Comparison of ENCODE assay signal across 27 cellular contexts in genomic region chr16:70565053-70565452, GRCh38. TPM values are rescaled to one million over a fixed set of nuclear protein-coding genes. Genes with fewer than 3 reads are reported as not detected.
A peak's percentile ranks its signal among the peaks of the same experiment; 100 is the strongest.
DNase-seq lines count a peak whose midpoint lies in the region; ATAC-seq and TF ChIP-seq lines count a peak whose summit lies in the region.
"Had no signal": no experiment of that assay in that cellular context is flagged by ENCODE, and none has a peak within 500 bp of the region (broad histone marks: within the 10 kb centered on the region; RNA-seq: fewer than 3 reads in every experiment).

No MANE protein-coding gene starts in this region.

- H3K27ac ChIP-seq in heart left ventricle = no peak overlapping the region
- peak overlapping the region; percentile 43 to 78 for H3K27ac ChIP-seq in esophagus (ENCODE audit: low read depth in 2 of 2, low read length in 1 of 2)
- H3K27ac ChIP-seq: cardiac muscle cell, lower lobe of right lung, parathyroid adenoma, SJCRH30, tibial nerve had no signal

- H3K36me3 ChIP-seq in heart left ventricle (peaks cover 0 to 100% (median 100%) of the 10 kb centered on the region in 9 donors), esophagus (ENCODE audit: control insufficient read depth in 2 of 2, insufficient read depth in 2 of 2, low read length in 1 of 2) (peaks cover 21 to 47% of the 10 kb centered on the region in 2 donors)

- H3K27me3 Mint-ChIP-seq in activated T-helper 17 cell treated with anti-CD3 and anti-CD28 coated beads, Interleukin-2, amount 50 U/mL, for 72 hours = no peaks in the 10 kb centered on the region
- H3K27me3 Mint-ChIP-seq in stimulated activated memory B cell treated with anti-CD40 and anti-IgM and Interleukin-4, amounts not matched to agents 10 μg/mL and 1 μg/mL and 100 μg/mL, for 72 hours = no peaks in the 10 kb centered on the region
- H3K27me3 Mint-ChIP-seq: activated CD4-positive, alpha-beta T cell treated with anti-CD3 and anti-CD28 coated beads, Interleukin-2, amount 10 ng/mL, durations not matched to agents 24 days and 14 days; activated naive CD8-positive, alpha-beta T cell treated with anti-CD3 and anti-CD28 coated beads for 36 hours; dendritic cell treated with granulocyte-macrophage colony-stimulating factor and Interleukin-4, amounts not matched to agents 40 ng/mL and 50 ng/mL, for 4 days; stimulated activated naive CD8-positive, alpha-beta T cell treated with anti-CD3 and anti-CD28 coated beads, Interleukin-15, Interleukin-2, amounts not matched to agents 100 ng/mL and 50 ng/mL, for 24 hours had no signal

- TF ChIP-seq CTCF in heart left ventricle (IDR thresholded peaks at IDR 0.05) = no peak

- H3K9me3 Mint-ChIP-seq in activated T-helper 17 cell treated with anti-CD3 and anti-CD28 coated beads, Interleukin-2, amount 50 U/mL, for 72 hours = no peaks in the 10 kb centered on the region
- H3K9me3 Mint-ChIP-seq in stimulated activated memory B cell treated with anti-CD40 and anti-IgM and Interleukin-4, amounts not matched to agents 10 μg/mL and 1 μg/mL and 100 μg/mL, for 72 hours = no peaks in the 10 kb centered on the region
- H3K9me3 Mint-ChIP-seq: activated CD4-positive, alpha-beta T cell treated with anti-CD3 and anti-CD28 coated beads, Interleukin-2, amount 10 ng/mL, durations not matched to agents 24 days and 14 days; activated naive CD8-positive, alpha-beta T cell treated with anti-CD3 and anti-CD28 coated beads for 36 hours; dendritic cell treated with granulocyte-macrophage colony-stimulating factor and Interleukin-4, amounts not matched to agents 40 ng/mL and 50 ng/mL, for 4 days; endodermal cell; stimulated activated naive CD8-positive, alpha-beta T cell treated with anti-CD3 and anti-CD28 coated beads, Interleukin-15, Interleukin-2, amounts not matched to agents 100 ng/mL and 50 ng/mL, for 24 hours had no signal

- H3K36me3 Mint-ChIP-seq in activated T-helper 17 cell treated with anti-CD3 and anti-CD28 coated beads, Interleukin-2, amount 50 U/mL, for 72 hours (ENCODE audit: low read depth) = peaks cover 100% of the 10 kb centered on the region
- H3K36me3 Mint-ChIP-seq in stimulated activated memory B cell treated with anti-CD40 and anti-IgM and Interleukin-4, amounts not matched to agents 10 μg/mL and 1 μg/mL and 100 μg/mL, for 72 hours = peaks cover 71% of the 10 kb centered on the region

- 74 to 80% (median 77%) methylated on average over 4 of the region's 4 CpGs for WGBS in heart left ventricle, 4 donors
- WGBS in esophagus, 2 donors = 66 to 76% methylated on average over 4 of the region's 4 CpGs

- no peaks in the 10 kb centered on the region for H3K4me1 Mint-ChIP-seq in activated T-helper 17 cell treated with anti-CD3 and anti-CD28 coated beads, Interleukin-2, amount 50 U/mL, for 72 hours
- no peaks in the 10 kb centered on the region for H3K4me1 Mint-ChIP-seq in stimulated activated memory B cell treated with anti-CD40 and anti-IgM and Interleukin-4, amounts not matched to agents 10 μg/mL and 1 μg/mL and 100 μg/mL, for 72 hours
- H3K4me1 Mint-ChIP-seq: endodermal cell had no signal

- H3K4me1 ChIP-seq in heart left ventricle = peaks cover 0 to 3% (median 0%) of the 10 kb centered on the region in 12 donors
- peaks cover 0 to 6% of the 10 kb centered on the region in 2 donors for H3K4me1 ChIP-seq in esophagus (ENCODE audit: control insufficient read depth in 2 of 2, insufficient read depth in 2 of 2, low read length in 1 of 2)
- H3K4me1 ChIP-seq: Caco-2, lower lobe of right lung, parathyroid adenoma, SJCRH30, tibial nerve had no signal

- H3K4me3 Mint-ChIP-seq in activated T-helper 17 cell treated with anti-CD3 and anti-CD28 coated beads, Interleukin-2, amount 50 U/mL, for 72 hours = no peak overlapping the region
- H3K4me3 Mint-ChIP-seq in stimulated activated memory B cell treated with anti-CD40 and anti-IgM and Interleukin-4, amounts not matched to agents 10 μg/mL and 1 μg/mL and 100 μg/mL, for 72 hours = no peak overlapping the region
- H3K4me3 Mint-ChIP-seq: activated CD4-positive, alpha-beta T cell treated with anti-CD3 and anti-CD28 coated beads, Interleukin-2, amount 10 ng/mL, durations not matched to agents 24 days and 14 days; activated naive CD8-positive, alpha-beta T cell treated with anti-CD3 and anti-CD28 coated beads for 36 hours; dendritic cell treated with granulocyte-macrophage colony-stimulating factor and Interleukin-4, amounts not matched to agents 40 ng/mL and 50 ng/mL, for 4 days; endodermal cell; stimulated activated naive CD8-positive, alpha-beta T cell treated with anti-CD3 and anti-CD28 coated beads, Interleukin-15, Interleukin-2, amounts not matched to agents 100 ng/mL and 50 ng/mL, for 24 hours had no signal

- DNase-seq in heart left ventricle = no peak
- DNase-seq in Right ventricle myocardium inferior (ENCODE audit: missing footprints) = no peak
- DNase-seq in mucosa of gallbladder (ENCODE audit: low spot score) = peak; percentile 12
- DNase-seq in NCI-H1105 (lab: John Stamatoyannopoulos, UW) = no peak
- DNase-seq: activated CD4-positive, alpha-beta T cell treated with anti-CD3 and anti-CD28 coated beads, Interleukin-2, amount 10 ng/mL, durations not matched to agents 24 days and 14 days; activated naive CD8-positive, alpha-beta T cell treated with anti-CD3 and anti-CD28 coated beads for 36 hours; aorta; Caco-2; endodermal cell; GDM1; HCEC 1CT; KBM-7; lower lobe of right lung; MG63; mucosa of descending colon; NCI-H2081 treated with DMSO at 0.1 percent for 48 hours; NCI-H226; NCI-H69; SJCRH30 had no signal

- ATAC-seq in heart left ventricle (peak; percentile 21 to 37 (median 32)), Right ventricle myocardium inferior (no peak)
- no peak for ATAC-seq in activated T-helper 17 cell treated with anti-CD3 and anti-CD28 coated beads, Interleukin-2, amount 50 U/mL, for 72 hours (replicated peaks)
- ATAC-seq in stimulated activated memory B cell treated with anti-CD40 and anti-IgM and Interleukin-4, amounts not matched to agents 10 μg/mL and 1 μg/mL and 100 μg/mL, for 72 hours = no peak
- ATAC-seq: lower lobe of right lung, mucosa of descending colon had no signal

- H3K27me3 ChIP-seq in heart left ventricle (no peaks in the 10 kb centered on the region), esophagus (ENCODE audit: control insufficient read depth in 1 of 2, insufficient read depth in 2 of 2, low read length in 2 of 2) (no peaks in the 10 kb centered on the region)
- H3K27me3 ChIP-seq: cardiac muscle cell, MG63, SJCRH30, tibial nerve had no signal

- no peak for TF ChIP-seq POLR2A in heart left ventricle (IDR thresholded peaks at IDR 0.05)

- H3K9me3 ChIP-seq in heart left ventricle (no peaks in the 10 kb centered on the region), esophagus (ENCODE audit: control insufficient read depth in 2 of 2, insufficient read depth in 1 of 2, low read depth in 1 of 2, low read length in 1 of 2) (no peaks in the 10 kb centered on the region)
- H3K9me3 ChIP-seq: Caco-2, lower lobe of right lung, MG63, mucosa of descending colon, SJCRH30, tibial nerve had no signal

- intact Hi-C loops in heart left ventricle (cut with DNase I) = no loop called here
- intact Hi-C loops in Right ventricle myocardium inferior (cut with DNase I) = no loop called here

- H3K4me3 ChIP-seq in heart left ventricle = no peak overlapping the region
- H3K4me3 ChIP-seq in esophagus (ENCODE audit: low read depth in 1 of 2, low read length in 2 of 2) = no peak overlapping the region
- H3K4me3 ChIP-seq: cardiac muscle cell, lower lobe of right lung, MG63, mucosa of descending colon, SJCRH30, tibial nerve had no signal

- no peak overlapping the region for H3K27ac Mint-ChIP-seq in activated T-helper 17 cell treated with anti-CD3 and anti-CD28 coated beads, Interleukin-2, amount 50 U/mL, for 72 hours
- no peak overlapping the region for H3K27ac Mint-ChIP-seq in stimulated activated memory B cell treated with anti-CD40 and anti-IgM and Interleukin-4, amounts not matched to agents 10 μg/mL and 1 μg/mL and 100 μg/mL, for 72 hours
- H3K27ac Mint-ChIP-seq: activated CD4-positive, alpha-beta T cell treated with anti-CD3 and anti-CD28 coated beads, Interleukin-2, amount 10 ng/mL, durations not matched to agents 24 days and 14 days; activated naive CD8-positive, alpha-beta T cell treated with anti-CD3 and anti-CD28 coated beads for 36 hours; dendritic cell treated with granulocyte-macrophage colony-stimulating factor and Interleukin-4, amounts not matched to agents 40 ng/mL and 50 ng/mL, for 4 days; endodermal cell had no signal

RNA-seq across cellular contexts. Expression of gene SF3B3, which starts 41.4 kb away (rescaled TPM):
- total RNA-seq in heart left ventricle (100 to 1,000 TPM in 8 of 9 donors, 10 to 100 TPM in 1; 83.9 to 198 (median 158) TPM), Right ventricle myocardium inferior (131 TPM), mucosa of gallbladder (225 TPM)
- polyA plus RNA-seq in heart left ventricle (10 to 100 TPM; 50.3 to 69.7 TPM), esophagus (100 to 1,000 TPM; 114 to 129 TPM)
- total RNA-seq in activated T-helper 17 cell treated with anti-CD3 and anti-CD28 coated beads, Interleukin-2, amount 50 U/mL, for 72 hours = 100 to 1,000 TPM; 343 to 576 TPM

RNA-seq across cellular contexts. Expression of gene COG4, which starts 41.7 kb away (rescaled TPM):
- 10 to 100 TPM; 30.7 to 45.7 (median 41.7) TPM for total RNA-seq in heart left ventricle
- 10 to 100 TPM; 31.8 to 35.1 TPM for polyA plus RNA-seq in heart left ventricle
- 46.5 TPM for total RNA-seq in Right ventricle myocardium inferior
- polyA plus RNA-seq in esophagus = 10 to 100 TPM; 41.8 to 42.7 TPM
- total RNA-seq in mucosa of gallbladder = 59.7 TPM
- total RNA-seq in activated T-helper 17 cell treated with anti-CD3 and anti-CD28 coated beads, Interleukin-2, amount 50 U/mL, for 72 hours = 10 to 100 TPM; 31.2 to 31.5 TPM

Comparison
In these comparisons a context has a peak if more than half of its experiments do, and no peak if none do; other contexts are left out.
1. ATAC-seq: peak in heart left ventricle (4 of 4); none in Right ventricle myocardium inferior (single experiment), activated T-helper 17 cell treated with anti-CD3 and anti-CD28 coated beads, Interleukin-2, amount 50 U/mL, for 72 hours (single experiment) and stimulated activated memory B cell treated with anti-CD40 and anti-IgM and Interleukin-4, amounts not matched to agents 10 μg/mL and 1 μg/mL and 100 μg/mL, for 72 hours (single experiment).
2. H3K27ac ChIP-seq: peak in esophagus (2 of 2); none in heart left ventricle (0 of 12).